Comparison of ENCODE assay signal across 8 cellular contexts in genomic region chr1:68230901-68231626, GRCh38. TPM values are rescaled to one million over a fixed set of nuclear protein-coding genes. Genes with fewer than 3 reads are reported as not detected.
A peak's percentile ranks its signal among the peaks of the same experiment; 100 is the strongest.
DNase-seq lines count a peak whose midpoint lies in the region; ATAC-seq and TF ChIP-seq lines count a peak whose summit lies in the region.

No MANE protein-coding gene starts in this region.

- H3K9ac ChIP-seq in rectal smooth muscle tissue (ENCODE audit: low read length), result peak overlapping the region; percentile 24

- TF ChIP-seq CTCF in GM10248 (IDR thresholded peaks at IDR 0.05; ENCODE audit: control extremely low read depth, extremely low read depth, low read depth, missing control alignments) (no peak), cardiac muscle cell (IDR thresholded peaks at IDR 0.05; ENCODE audit: low read depth, low read length) (no peak)

- H3K27ac ChIP-seq in cardiac muscle cell (peak overlapping the region; percentile 76), rectal smooth muscle tissue (ENCODE audit: low read depth, low read length) (peak overlapping the region; percentile 97)

- POLR2A ChIA-PET in GM10248 (lab: Yijun Ruan, JAX), result no interaction called here

- DNase-seq in GM10248 (ENCODE audit: extremely low spot score), result peak; percentile 20
- DNase-seq in cardiac muscle cell (ENCODE audit: low read depth in 1 of 2, low spot score in 1 of 2), result peak; percentile 20 to 43
- no peak for DNase-seq in NCI-H510A (lab: John Stamatoyannopoulos, UW)
- no peak for DNase-seq in stimulated activated naive CD4-positive, alpha-beta T cell treated with Interleukin-2 at 50 U/mL for 16 hours (lab: John Stamatoyannopoulos, UW)
- no peak for DNase-seq in stimulated activated CD8-positive, alpha-beta memory T cell treated with anti-CD3 and anti-CD28 coated beads, Interleukin-4, amount 100 ng/mL, for 48 hours

- peak overlapping the region; percentile 93 for H3K4me3 ChIP-seq in cardiac muscle cell
- peak overlapping the region; percentile 85 for H3K4me3 ChIP-seq in rectal smooth muscle tissue (ENCODE audit: low read length)

- H3K27me3 ChIP-seq in cardiac muscle cell (peaks cover 2% of the 10 kb centered on the region), rectal smooth muscle tissue (ENCODE audit: control insufficient read depth, insufficient read depth, low read length) (no peaks in the 10 kb centered on the region)

- CTCF ChIA-PET in GM10248 (lab: Yijun Ruan, JAX), result interaction anchor here (0.9 kb wide), 2 partner anchors 10 to 24 kb away, joined by 3 to 4 read pairs; no protein-coding TSS in a partner anchor

- H3K9me3 ChIP-seq in cardiac muscle cell (ENCODE audit: low read depth), result no peaks in the 10 kb centered on the region

- H3K36me3 ChIP-seq in cardiac muscle cell (no peaks in the 10 kb centered on the region), rectal smooth muscle tissue (ENCODE audit: control insufficient read depth, insufficient read depth, low read length) (no peaks in the 10 kb centered on the region)

- H3K4me1 ChIP-seq in cardiac muscle cell (ENCODE audit: low read depth) (peaks cover 20% of the 10 kb centered on the region), rectal smooth muscle tissue (ENCODE audit: control insufficient read depth, insufficient read depth, low read length) (peaks cover 6% of the 10 kb centered on the region)

- peak; percentile 31; the same call in 2 of the 3 replicates for ATAC-seq in SK-N-SH treated with all-trans-retinoic acid at 6 μM for 48 hours
- ATAC-seq in GM18858 (IDR thresholded peaks at IDR 0.05; ENCODE audit: unreplicated experiment), result no peak

TF ChIP-seq in SK-N-SH treated with all-trans-retinoic acid at 6 μM for 48 hours, 23 proteins besides CTCF, POLR2A, EP300 and RAD21:
- no peak for TF ChIP-seq PPARA (CRISPR knock-in tag; IDR thresholded peaks at IDR 0.05; ENCODE audit: borderline replicate concordance)
- peak; percentile 53; the same call in 1 of the 2 replicates for TF ChIP-seq PATZ1 (CRISPR knock-in tag; IDR thresholded peaks at IDR 0.05; ENCODE audit: borderline replicate concordance)

RNA-seq across cellular contexts. Expression of gene WLS, which starts 1.3 kb away (rescaled TPM):
- 67.7 and 114 TPM in 2 replicates for total RNA-seq in cardiac muscle cell
- polyA plus RNA-seq in cardiac muscle cell, result 113 and 125 TPM in 2 replicates

Comparison
In these comparisons a context has a peak if more than half of its experiments do, and no peak if none do; other contexts are left out.
1. DNase-seq: peak in GM10248 (single experiment) and cardiac muscle cell (2 of 2); none in NCI-H510A (single experiment), stimulated activated naive CD4-positive, alpha-beta T cell treated with Interleukin-2 at 50 U/mL for 16 hours (single experiment) and stimulated activated CD8-positive, alpha-beta memory T cell treated with anti-CD3 and anti-CD28 coated beads, Interleukin-4, amount 100 ng/mL, for 48 hours (single experiment).